Comparison of ENCODE assay signal across 8 cellular contexts in genomic region chr9:4299006-4299795, GRCh38. TPM values are rescaled to one million over a fixed set of nuclear protein-coding genes. Genes with fewer than 3 reads are reported as not detected.
DNase-seq lines count a peak whose midpoint lies in the region; ATAC-seq and TF ChIP-seq lines count a peak whose summit lies in the region.

No MANE protein-coding gene starts in this region.

- H3K4me1 ChIP-seq in iPS-15b (ENCODE audit: control insufficient read depth, insufficient read depth, low read length) = no peaks in the 10 kb centered on the region
- peaks cover 0 to 10% (median 1%) of the 10 kb centered on the region in 4 donors for H3K4me1 ChIP-seq in sigmoid colon

- 0 to 1% methylated on average over 60 of the region's 60 CpGs for WGBS in sigmoid colon, 2 donors

- H3K9me3 ChIP-seq in iPS-15b (ENCODE audit: control insufficient read depth, insufficient read depth, low read length) (no peaks in the 10 kb centered on the region), sigmoid colon (no peaks in the 10 kb centered on the region)

- peak overlapping the region; percentile 69 for H3K4me3 ChIP-seq in GM06990 (replicated peaks; ENCODE audit: low read depth, low read length)
- peak overlapping the region; percentile 82 for H3K4me3 ChIP-seq in iPS-15b (ENCODE audit: low read depth, low read length)
- H3K4me3 ChIP-seq in sigmoid colon = peak overlapping the region; percentile 61 to 86 (median 66)

- no peak for TF ChIP-seq EP300 in sigmoid colon (IDR thresholded peaks at IDR 0.05)

- in situ Hi-C loops in G401 (cut with HindIII; ENCODE audit: low sequenced_read_pairs) = no loop called here

- peaks cover 5% of the 10 kb centered on the region for H3K27me3 ChIP-seq in GM06990 (replicated peaks; ENCODE audit: control insufficient read depth, insufficient read depth, low read length)
- peaks cover 57% of the 10 kb centered on the region for H3K27me3 ChIP-seq in iPS-15b (ENCODE audit: control insufficient read depth, insufficient read depth, low read length)
- no peaks in the 10 kb centered on the region for H3K27me3 ChIP-seq in sigmoid colon

- no peaks in the 10 kb centered on the region for H3K36me3 ChIP-seq in GM06990 (ENCODE audit: control insufficient read depth, insufficient read depth, low read length)
- no peaks in the 10 kb centered on the region for H3K36me3 ChIP-seq in iPS-15b (ENCODE audit: control insufficient read depth, insufficient read depth, low read length)
- H3K36me3 ChIP-seq in sigmoid colon = no peaks in the 10 kb centered on the region

- H3K27ac ChIP-seq in sigmoid colon = peak overlapping the region; percentile 78 to 93 (median 92)

- no peak for ATAC-seq in HG03159 (IDR thresholded peaks at IDR 0.05; ENCODE audit: unreplicated experiment)

- no peak for TF ChIP-seq POLR2A in sigmoid colon (IDR thresholded peaks at IDR 0.05)

- no peak for TF ChIP-seq CTCF in GM06990 (IDR thresholded peaks at IDR 0.05; ENCODE audit: insufficient read depth, low read length, poor library complexity, severe bottlenecking)
- TF ChIP-seq CTCF in sigmoid colon (IDR thresholded peaks at IDR 0.05) = no peak

- intact Hi-C loops in sigmoid colon (cut with DNase I) = loop anchor here (5.0 to 10.0 kb wide), 4 partner anchors 222 to 772 kb away; partner anchors contain the start of genes JAK2 and RFX3

- H3K9ac ChIP-seq in iPS-15b (ENCODE audit: low read depth, low read length) = no peak overlapping the region

- DNase-seq in GM06990 (ENCODE audit: extremely low read depth, insufficient read length) (peak; percentile 15), NCI-H226 (peak; percentile 27), amniotic epithelial cell (ENCODE audit: low read depth) (peak; percentile 62), sigmoid colon (peak; percentile 74), G401 (ENCODE audit: low spot score) (no peak), H4 (ENCODE audit: low spot score) (no peak)

RNA-seq across cellular contexts. Expression of gene GLIS3, which starts 0.7 kb away (rescaled TPM):
- 10 to 100 TPM; 13.2 to 19.1 (median 17.9) TPM for total RNA-seq in sigmoid colon
- polyA plus RNA-seq in sigmoid colon = 1 to 10 TPM; 1.2 to 3.0 (median 1.4) TPM
- total RNA-seq in G401 (2014; rRNA removed; shearing (Covaris generic)) = 35.8 and 57.1 TPM in 2 replicates
- 2.5 and 4.5 TPM in 2 replicates for total RNA-seq in H4 (2014; rRNA removed; shearing (Covaris generic))

Comparison
In these comparisons a context has a peak if more than half of its experiments do, and no peak if none do; other contexts are left out.
1. DNase-seq: peak in GM06990 (single experiment), NCI-H226 (single experiment), amniotic epithelial cell (single experiment) and sigmoid colon (single experiment); none in G401 (single experiment) and H4 (single experiment).
2. Peak in every context shown above with its lines, with median percentiles within 50 percentile points of each other: H3K4me3 ChIP-seq.